21 cellular contexts compared by ENCODE assay signal in the genomic region with DNA sequence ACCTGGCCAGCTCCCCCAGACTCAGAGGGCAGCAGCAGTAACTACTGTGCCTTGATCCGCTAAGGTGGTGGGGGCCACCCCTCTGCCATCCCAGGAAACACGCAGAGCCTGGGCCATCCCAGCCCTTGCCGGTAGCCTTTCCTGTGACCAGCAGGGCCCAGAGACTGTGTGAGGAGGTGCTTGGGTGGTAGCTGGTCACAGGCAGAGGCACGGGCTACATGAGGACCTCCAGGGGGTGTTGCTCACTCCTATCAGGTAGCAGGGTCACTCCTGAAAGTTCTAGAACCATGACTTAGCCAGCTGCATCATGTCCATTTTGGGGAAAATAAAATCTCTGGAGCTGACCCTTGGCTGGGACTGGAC.
"Had no signal": no experiment of that assay in that cellular context is flagged by ENCODE, and none has a peak within 500 bp of the region (broad histone marks: within the 10 kb centered on the region; RNA-seq: fewer than 3 reads in every experiment).

No MANE protein-coding gene starts in this region.

- H3K36me3 ChIP-seq: brain microvascular endothelial cell had no signal

- H3K27ac ChIP-seq: brain microvascular endothelial cell, cardiac muscle cell, Peyer's patch, RWPE1 had no signal

- ATAC-seq: activated CD4-positive, CD25-positive, alpha-beta regulatory T cell treated with anti-CD3 and anti-CD28 coated beads, Interleukin-2, amount 50 U/mL, for 24 hours; activated CD8-positive, alpha-beta memory T cell treated with anti-CD3 and anti-CD28 coated beads, Interleukin-2, amount 10 ng/mL, durations not matched to agents 7 days and 5 days; activated T-cell treated with anti-CD3 and anti-CD28 coated beads, Interleukin-2, amount 50 U/mL, for 4 hours had no signal

- H3K4me3 ChIP-seq: cardiac muscle cell, Peyer's patch had no signal

- H3K9me3 ChIP-seq: Peyer's patch had no signal

- H3K27me3 ChIP-seq: brain microvascular endothelial cell, cardiac muscle cell, Peyer's patch had no signal

- DNase-seq: activated CD4-positive, alpha-beta T cell treated with anti-CD3 and anti-CD28 coated beads for 48 hours; activated CD4-positive, alpha-beta T cell treated with anti-CD3 and anti-CD28 coated beads, Interleukin-2, amount 50 U/mL, for 48 hours; activated CD8-positive, alpha-beta memory T cell treated with anti-CD3 and anti-CD28 coated beads, Interleukin-2, amount 10 ng/mL, durations not matched to agents 7 days and 5 days; activated effector memory CD4-positive, alpha-beta T cell treated with anti-CD3 and anti-CD28 coated beads, Interleukin-2, amount 50 U/mL, for 16 hours; activated naive CD4-positive, alpha-beta T cell treated with Interleukin-2 at 50 U/mL for 16 hours; activated T-cell treated with anti-CD3 and anti-CD28 coated beads, Interleukin-2, amount 50 U/mL, for 4 hours; amygdala; brain microvascular endothelial cell; cerebellar nuclear complex; Karpas-422; NCI-H146; NCI-H187 treated with DMSO at 0.1 percent for 48 hours; NCI-H2081 treated with DMSO at 0.1 percent for 48 hours; NCI-H446; NCI-H524; OCI-M1; Peyer's patch; SHP77 treated with DMSO at 0.1 percent for 48 hours had no signal

- H3K4me1 ChIP-seq: Peyer's patch had no signal
